18 cellular contexts compared by ENCODE assay signal in the genomic region with DNA sequence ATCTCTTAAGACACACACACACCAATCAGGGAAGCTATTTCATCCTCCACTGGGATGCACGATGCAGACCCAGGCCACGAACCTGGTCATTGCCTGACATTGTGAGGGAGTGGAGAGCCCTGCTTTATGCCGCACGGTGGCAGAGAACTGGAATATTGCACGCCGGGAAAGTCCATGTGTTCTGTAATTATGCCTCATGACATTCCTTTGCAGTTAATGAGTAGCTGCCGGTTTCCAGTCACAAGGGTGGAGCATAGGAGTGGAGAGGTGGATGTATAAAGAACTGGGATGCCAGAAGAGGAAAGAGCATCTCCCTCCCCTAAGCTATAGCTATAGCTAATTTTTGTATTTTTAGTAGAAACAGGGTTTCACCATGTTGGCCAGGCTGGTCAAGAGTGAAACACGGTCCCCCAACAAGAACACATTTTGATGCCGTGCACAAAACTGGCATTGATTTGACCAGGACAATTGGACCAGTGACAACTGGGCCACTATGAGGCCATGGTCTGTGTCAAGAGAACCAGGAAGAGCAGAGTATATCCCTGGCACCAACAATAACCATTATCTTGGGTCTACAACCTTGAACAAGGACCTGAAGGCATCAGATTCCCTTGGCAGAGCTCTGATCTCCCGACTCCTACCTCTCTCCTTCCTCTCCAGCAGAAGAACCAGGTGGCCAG. TPM values are rescaled to one million over a fixed set of nuclear protein-coding genes. Genes with fewer than 3 reads are reported as not detected.
DNase-seq lines count a peak whose midpoint lies in the region; ATAC-seq lines count a peak whose summit lies in the region.
"Had no signal": no experiment of that assay in that cellular context is flagged by ENCODE, and none has a peak within 500 bp of the region (broad histone marks: within the 10 kb centered on the region; RNA-seq: fewer than 3 reads in every experiment).

No MANE protein-coding gene starts in this region.

- DNase-seq in HK-2 (ENCODE audit: unreplicated experiment): peak; percentile 22
- DNase-seq in caudate nucleus (lab: John Stamatoyannopoulos, UW): peak in 1 of 61 donors; percentile 27
- DNase-seq in left colon: no peak
- DNase-seq in renal cortical epithelial cell (ENCODE audit: low read depth): peak; percentile 78
- DNase-seq: activated CD4-positive, alpha-beta T cell treated with anti-CD3 and anti-CD28 coated beads, Interleukin-2, amount 10 ng/mL, durations not matched to agents 24 days and 14 days; DMS153; HCEC 1CT; mammary epithelial cell; NCI-H1694 treated with DMSO at 0.1 percent for 48 hours; NCI-H526; OCI-M1; right lobe of liver had no signal

- ATAC-seq in left colon (peak; percentile 98), GM18907 (IDR thresholded peaks at IDR 0.05; ENCODE audit: unreplicated experiment) (no peak), esophagus mucosa (no peak), HG02884 (IDR thresholded peaks at IDR 0.05; ENCODE audit: unreplicated experiment) (no peak)
- no peak for ATAC-seq in activated CD4-positive, CD25-positive, alpha-beta regulatory T cell treated with anti-CD3 and anti-CD28 coated beads, Interleukin-2, amount 50 U/mL, for 24 hours

- H3K27ac ChIP-seq in caudate nucleus (ENCODE audit: low read depth, low read length): peak overlapping the region; percentile 31
- H3K27ac ChIP-seq: cardiac muscle cell, right lobe of liver, suprapubic skin had no signal

- intact Hi-C loops in left colon (cut with DNase I, micrococcal nuclease): loop anchor here in 1 of 2 donors (10.0 kb wide), 1 partner anchor 54 kb away; a partner anchor contains a TSS

RNA-seq across cellular contexts. Expression of a gene that starts 51.4 kb away (rescaled TPM):
- total RNA-seq in left colon: 10 to 100 TPM in 1 of 2 donors, 1 to 10 TPM in 1; 7.6 to 12.1 TPM
- 7.7 and 12.9 TPM in 2 replicates for total RNA-seq in renal cortical epithelial cell
- total RNA-seq in esophagus mucosa: 9.3 TPM

Comparison
In these comparisons a context has a peak if more than half of its experiments do, and no peak if none do; other contexts are left out.
1. DNase-seq: peak in HK-2 (single experiment) and renal cortical epithelial cell (single experiment); none in left colon (0 of 2).